Comparison of ENCODE assay signal across 18 cellular contexts in the genomic region with DNA sequence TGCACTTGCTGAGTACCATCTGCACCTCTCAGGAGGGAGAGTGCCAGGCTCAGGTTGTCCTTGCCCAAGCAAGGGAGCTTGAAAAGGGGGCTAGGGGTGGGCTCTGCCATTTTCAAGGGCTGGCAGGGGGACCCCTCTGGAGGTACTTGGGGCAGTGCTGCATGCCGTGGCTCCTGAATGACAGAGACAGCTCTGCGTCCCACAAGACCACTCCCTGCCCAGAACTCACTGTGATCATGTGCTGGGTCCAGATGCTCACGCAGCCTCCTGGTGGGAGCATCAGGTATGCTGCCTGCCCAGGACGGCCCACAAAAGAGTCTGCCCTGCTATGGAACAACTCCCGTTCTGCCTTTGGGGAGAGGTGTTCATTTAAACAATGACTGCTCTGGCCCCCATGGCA.
DNase-seq lines count a peak whose midpoint lies in the region; ATAC-seq and TF ChIP-seq lines count a peak whose summit lies in the region.
"Had no signal": no experiment of that assay in that cellular context is flagged by ENCODE, and none has a peak within 500 bp of the region (broad histone marks: within the 10 kb centered on the region; RNA-seq: fewer than 3 reads in every experiment).

No MANE protein-coding gene starts in this region.

- H3K4me1 Mint-ChIP-seq in activated T-cell treated with anti-CD3 and anti-CD28 coated beads, Interleukin-2, amount 50 U/mL, for 24 hours (ENCODE audit: low read depth), result no peaks in the 10 kb centered on the region
- no peaks in the 10 kb centered on the region for H3K4me1 Mint-ChIP-seq in GM23338
- H3K4me1 Mint-ChIP-seq in activated CD8-positive, alpha-beta T cell treated with anti-CD3 and anti-CD28 coated beads for 36 hours (ENCODE audit: low read depth), result no peaks in the 10 kb centered on the region

- H3K4me3 ChIP-seq in GM23338 (no peak overlapping the region), coronary artery (no peak overlapping the region), neuronal stem cell (ENCODE audit: low read length in 2 of 2) (no peak overlapping the region), colonic mucosa (no peak overlapping the region)
- H3K4me3 ChIP-seq: MG63 had no signal

- H3K23ac ChIP-seq in neuronal stem cell (ENCODE audit: low read depth, low read length, poor library complexity), result no peak overlapping the region

- H3K9me2 ChIP-seq in GM23338 (ENCODE audit: insufficient read depth), result no peaks in the 10 kb centered on the region

- H3K27me3 Mint-ChIP-seq in activated T-cell treated with anti-CD3 and anti-CD28 coated beads, Interleukin-2, amount 50 U/mL, for 24 hours, result no peaks in the 10 kb centered on the region
- H3K27me3 Mint-ChIP-seq in GM23338 (ENCODE audit: insufficient read depth, low read depth, poor library complexity), result peaks cover 10% of the 10 kb centered on the region
- no peaks in the 10 kb centered on the region for H3K27me3 Mint-ChIP-seq in activated CD8-positive, alpha-beta T cell treated with anti-CD3 and anti-CD28 coated beads for 36 hours

- CTCF ChIA-PET in activated CD8-positive, alpha-beta T cell treated with anti-CD3 and anti-CD28 coated beads for 36 hours (lab: Charles Lee), result no interaction called here

- no peaks in the 10 kb centered on the region for H3F3A ChIP-seq in GM23338 (replicated peaks; ENCODE audit: low read depth)

- H2BK12ac ChIP-seq in neuronal stem cell (ENCODE audit: low read length), result no peak overlapping the region

- H3K18ac ChIP-seq in neuronal stem cell (ENCODE audit: low read length), result no peak overlapping the region

- H3K4ac ChIP-seq in neuronal stem cell (ENCODE audit: low read length), result no peak overlapping the region

- H2BK120ac ChIP-seq in neuronal stem cell (ENCODE audit: low read depth, low read length), result no peak overlapping the region

- H3K14ac ChIP-seq in neuronal stem cell (ENCODE audit: low read length), result peak overlapping the region; percentile 38

- no peaks in the 10 kb centered on the region for H3K79me2 ChIP-seq in GM23338 (replicated peaks; ENCODE audit: insufficient read depth)

- H3K27ac ChIP-seq in GM23338 (ENCODE audit: low read depth) (no peak overlapping the region), coronary artery (no peak overlapping the region), neuronal stem cell (replicated peaks; ENCODE audit: low read length) (no peak overlapping the region), colonic mucosa (no peak overlapping the region)
- H3K27ac ChIP-seq: C4-2B, RWPE1 had no signal

- H3K4me1 ChIP-seq in GM23338 (ENCODE audit: insufficient read depth) (no peaks in the 10 kb centered on the region), neuronal stem cell (ENCODE audit: control insufficient read depth in 2 of 2, insufficient read depth in 1 of 2, low read depth in 1 of 2, low read length in 2 of 2) (no peaks in the 10 kb centered on the region), colonic mucosa (no peaks in the 10 kb centered on the region)

- no peaks in the 10 kb centered on the region for H3K36me3 Mint-ChIP-seq in activated T-cell treated with anti-CD3 and anti-CD28 coated beads, Interleukin-2, amount 50 U/mL, for 24 hours (ENCODE audit: low read depth)
- H3K36me3 Mint-ChIP-seq in GM23338 (ENCODE audit: low read depth), result peaks cover 4% of the 10 kb centered on the region; the same call in 2 of the 3 replicates
- no peaks in the 10 kb centered on the region for H3K36me3 Mint-ChIP-seq in activated CD8-positive, alpha-beta T cell treated with anti-CD3 and anti-CD28 coated beads for 36 hours (ENCODE audit: low read depth)

- H3K9me3 ChIP-seq in neuronal stem cell (replicated peaks in 1 of 2; ENCODE audit: control insufficient read depth in 2 of 2, insufficient read depth in 1 of 2, low read depth in 1 of 2, low read length in 2 of 2), result peaks cover 0 to 4% of the 10 kb centered on the region in 2 donors
- no peaks in the 10 kb centered on the region for H3K9me3 ChIP-seq in colonic mucosa
- H3K9me3 ChIP-seq: MG63 had no signal

- H3K79me1 ChIP-seq in neuronal stem cell (ENCODE audit: low read depth, low read length), result no peaks in the 10 kb centered on the region

- H4K91ac ChIP-seq in neuronal stem cell (ENCODE audit: low read depth, low read length, poor library complexity), result no peak overlapping the region

- H3K36me3 ChIP-seq in GM23338 (ENCODE audit: insufficient read depth) (no peaks in the 10 kb centered on the region), neuronal stem cell (replicated peaks in 1 of 2; ENCODE audit: control insufficient read depth in 2 of 2, insufficient read depth in 2 of 2, low read length in 2 of 2) (no peaks in the 10 kb centered on the region), colonic mucosa (no peaks in the 10 kb centered on the region)
- H3K36me3 ChIP-seq: MG63 had no signal

- H2BK5ac ChIP-seq in neuronal stem cell (ENCODE audit: low read length), result no peak overlapping the region

- no peak for ATAC-seq in GM23338
- ATAC-seq in activated CD8-positive, alpha-beta T cell treated with anti-CD3 and anti-CD28 coated beads for 36 hours, result no peak
- ATAC-seq: PC-3 had no signal

- H3K4me2 ChIP-seq in GM23338 (no peak overlapping the region), neuronal stem cell (ENCODE audit: insufficient read depth, low read length, poor library complexity, severe bottlenecking) (no peak overlapping the region)

- H2AFZ ChIP-seq in GM23338, result no peak overlapping the region
- no peak overlapping the region for H2AFZ ChIP-seq in neuronal stem cell (ENCODE audit: low read length)

- no peak overlapping the region for H3K4me3 Mint-ChIP-seq in activated T-cell treated with anti-CD3 and anti-CD28 coated beads, Interleukin-2, amount 50 U/mL, for 24 hours
- no peak overlapping the region for H3K4me3 Mint-ChIP-seq in GM23338
- no peak overlapping the region for H3K4me3 Mint-ChIP-seq in activated CD8-positive, alpha-beta T cell treated with anti-CD3 and anti-CD28 coated beads for 36 hours

- no peaks in the 10 kb centered on the region for H3K27me3 ChIP-seq in GM23338 (ENCODE audit: insufficient read depth)
- no peaks in the 10 kb centered on the region for H3K27me3 ChIP-seq in neuronal stem cell (ENCODE audit: control insufficient read depth in 3 of 3, insufficient read depth in 3 of 3, low read depth in 1 of 3, low read length in 3 of 3)
- no peaks in the 10 kb centered on the region for H3K27me3 ChIP-seq in colonic mucosa
- H3K27me3 ChIP-seq: MG63 had no signal

- H4K8ac ChIP-seq in neuronal stem cell (ENCODE audit: low read depth, low read length), result no peak overlapping the region

- H3K9ac ChIP-seq in neuronal stem cell (ENCODE audit: low read depth, low read length, poor library complexity), result no peak overlapping the region
- H3K9ac ChIP-seq in colonic mucosa (ENCODE audit: low read depth in 2 of 2, low read length in 2 of 2), result no peak overlapping the region

- H3K27ac Mint-ChIP-seq in activated T-cell treated with anti-CD3 and anti-CD28 coated beads, Interleukin-2, amount 50 U/mL, for 24 hours, result no peak overlapping the region
- H3K27ac Mint-ChIP-seq in GM23338, result no peak overlapping the region
- H3K27ac Mint-ChIP-seq in activated CD8-positive, alpha-beta T cell treated with anti-CD3 and anti-CD28 coated beads for 36 hours, result no peak overlapping the region

- no peak overlapping the region for H2BK15ac ChIP-seq in neuronal stem cell (ENCODE audit: low read length)

- TF ChIP-seq CTCF in GM23338 (conservative IDR thresholded peaks at IDR 0.05; ENCODE audit: low read depth in 2 of 2) (no peak), coronary artery (IDR thresholded peaks at IDR 0.05) (no peak), colonic mucosa (IDR thresholded peaks at IDR 0.05) (no peak)
- TF ChIP-seq CTCF in activated CD8-positive, alpha-beta T cell treated with anti-CD3 and anti-CD28 coated beads for 36 hours (IDR thresholded peaks at IDR 0.05), result no peak

- peak; percentile 12 for DNase-seq in activated T-cell treated with anti-CD3 and anti-CD28 coated beads, Interleukin-2, amount 50 U/mL, for 24 hours
- DNase-seq in activated T-cell treated with anti-CD3 and anti-CD28 coated beads for 4 hours (no peak), GM23338 (ENCODE audit: low spot score) (peak; percentile 25), coronary artery (ENCODE audit: low spot score) (peak; percentile 54), neuronal stem cell (ENCODE audit: low spot score) (no peak), colonic mucosa (no peak), SW 1271 (lab: John Stamatoyannopoulos, UW) (no peak)
- DNase-seq in activated CD8-positive, alpha-beta T cell treated with anti-CD3 and anti-CD28 coated beads for 36 hours, result no peak
- DNase-seq: IMR-90, Karpas-422, MG63, NCI-H1105, NCI-H1694, NCI-H510A treated with DMSO at 0.1 percent for 48 hours, NCI-H82, PC-3 had no signal

- intact Hi-C loops in colonic mucosa (cut with DNase I), result no loop called here
- intact Hi-C loops in activated CD8-positive, alpha-beta T cell treated with anti-CD3 and anti-CD28 coated beads for 36 hours (cut with micrococcal nuclease), result no loop called here

- no peaks in the 10 kb centered on the region for H4K20me1 ChIP-seq in GM23338 (replicated peaks; ENCODE audit: insufficient read depth)

- H2AK5ac ChIP-seq in neuronal stem cell (ENCODE audit: low read depth, low read length), result no peak overlapping the region

- POLR2A ChIA-PET in activated CD8-positive, alpha-beta T cell treated with anti-CD3 and anti-CD28 coated beads for 36 hours (lab: Charles Lee), result no interaction called here

- WGBS in neuronal stem cell (ENCODE audit: extremely low coverage in 2 of 2, insufficient read length in 2 of 2, insufficient replicate concordance in 1 of 2), 2 donors, result no CpG with 5 or more reads among the region's 5 CpGs

- no peaks in the 10 kb centered on the region for H3K9me3 Mint-ChIP-seq in activated T-cell treated with anti-CD3 and anti-CD28 coated beads, Interleukin-2, amount 50 U/mL, for 24 hours
- H3K9me3 Mint-ChIP-seq in GM23338, result peaks cover 8% of the 10 kb centered on the region
- no peaks in the 10 kb centered on the region for H3K9me3 Mint-ChIP-seq in activated CD8-positive, alpha-beta T cell treated with anti-CD3 and anti-CD28 coated beads for 36 hours

TF ChIP-seq in GM23338, 12 proteins besides CTCF, POLR2A, EP300 and RAD21:
- TF ChIP-seq POLR2AphosphoS5 (IDR thresholded peaks at IDR 0.05; ENCODE audit: low read depth), result no peak
- TF ChIP-seq EZH2 (IDR thresholded peaks at IDR 0.05; ENCODE audit: low read depth, unreplicated experiment), result no peak
- no peak for TF ChIP-seq EZH2phosphoT487 (IDR thresholded peaks at IDR 0.05; ENCODE audit: unreplicated experiment)
- no peak for TF ChIP-seq NANOG (IDR thresholded peaks at IDR 0.05; ENCODE audit: borderline replicate concordance)
- no peak for TF ChIP-seq ZNF114 (CRISPR knock-in tag; IDR thresholded peaks at IDR 0.05)

Comparison
In these comparisons a context has a peak if more than half of its experiments do, and no peak if none do; other contexts are left out.
1. DNase-seq: peak in activated T-cell treated with anti-CD3 and anti-CD28 coated beads, Interleukin-2, amount 50 U/mL, for 24 hours (single experiment), GM23338 (single experiment) and coronary artery (single experiment); none in activated T-cell treated with anti-CD3 and anti-CD28 coated beads for 4 hours (single experiment), neuronal stem cell (single experiment), colonic mucosa (single experiment), SW 1271 (0 of 2) and activated CD8-positive, alpha-beta T cell treated with anti-CD3 and anti-CD28 coated beads for 36 hours (single experiment).